ENCODE assay signal across 14 cellular contexts in genomic region chr10:10865303-10865702, GRCh38.
"Had no signal": no experiment of that assay in that cellular context is flagged by ENCODE, and none has a peak within 500 bp of the region (broad histone marks: within the 10 kb centered on the region; RNA-seq: fewer than 3 reads in every experiment).

No MANE protein-coding gene starts in this region.

- DNase-seq: activated B cell treated with CpG ODN at 0.5 μM for 24 hours; activated CD4-positive, alpha-beta T cell treated with anti-CD3 and anti-CD28 coated beads, Interleukin-2, amount 10 ng/mL, durations not matched to agents 7 days and 5 days; activated CD8-positive, alpha-beta memory T cell treated with anti-CD3 and anti-CD28 coated beads for 24 hours; activated naive CD4-positive, alpha-beta T cell treated with Interleukin-2 at 50 U/mL for 16 hours; cerebellar nuclear complex; effector memory CD8-positive, alpha-beta T cell; gastrocnemius medialis; kidney glomerular epithelial cell; ovary; stimulated activated CD4-positive, alpha-beta T cell treated with anti-CD3 and anti-CD28 coated beads, Interleukin-4, amount 100 ng/mL, for 4 hours; stimulated activated naive CD8-positive, alpha-beta T cell treated with anti-CD3 and anti-CD28 coated beads, Interleukin-15, amount 100 ng/mL, for 72 hours; T-helper 2 cell had no signal

- H3K4me3 ChIP-seq: gastrocnemius medialis, ovary, thoracic aorta, vagina had no signal

- H3K27ac ChIP-seq: gastrocnemius medialis, ovary, thoracic aorta, vagina had no signal

- ATAC-seq: effector memory CD8-positive, alpha-beta T cell; gastrocnemius medialis; stimulated activated naive CD8-positive, alpha-beta T cell treated with anti-CD3 and anti-CD28 coated beads, Interleukin-15, amount 100 ng/mL, for 72 hours had no signal
